Comparison of ENCODE assay signal across 12 cellular contexts in the genomic region with DNA sequence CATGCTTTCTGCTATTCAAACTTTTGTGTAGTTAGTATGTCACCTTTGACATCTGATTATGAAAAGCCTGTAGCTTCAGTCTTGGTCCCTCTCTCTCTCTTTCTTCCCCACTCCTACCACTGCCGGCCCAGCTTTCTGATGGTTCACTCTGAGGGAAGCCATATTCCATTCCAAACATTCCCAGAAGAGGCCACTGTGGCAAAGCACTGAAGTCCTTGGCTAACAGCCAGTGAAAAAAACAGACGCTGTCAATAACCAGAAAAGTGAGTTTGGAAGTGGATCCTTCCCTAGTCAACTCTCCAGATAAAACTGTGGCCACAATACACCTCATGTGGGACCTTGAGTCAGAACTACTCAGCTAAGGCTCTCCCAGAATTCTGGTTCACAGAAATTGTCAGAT.
DNase-seq lines count a peak whose midpoint lies in the region; ATAC-seq and TF ChIP-seq lines count a peak whose summit lies in the region.
"Had no signal": no experiment of that assay in that cellular context is flagged by ENCODE, and none has a peak within 500 bp of the region (broad histone marks: within the 10 kb centered on the region; RNA-seq: fewer than 3 reads in every experiment).

No MANE protein-coding gene starts in this region.

- TF ChIP-seq CTCF in Calu3 (IDR thresholded peaks at IDR 0.05; ENCODE audit: unreplicated experiment) (no peak), body of pancreas (IDR thresholded peaks at IDR 0.05) (peak in 5 of 7 experiments; percentile 11 to 57 (median 45)), lower lobe of right lung (IDR thresholded peaks at IDR 0.05) (peak; percentile 37), uterus (IDR thresholded peaks at IDR 0.05) (no peak), thyroid gland (IDR thresholded peaks at IDR 0.05) (no peak)

- no peaks in the 10 kb centered on the region for H3K27me3 Mint-ChIP-seq in Calu3 (ENCODE audit: unreplicated experiment)
- H3K27me3 Mint-ChIP-seq: memory B cell had no signal

- CTCF ChIA-PET in Calu3 (lab: Charles Lee): interaction anchor here (0.6 to 0.9 kb wide), 3 partner anchors 12 to 390 kb away, joined by 3 to 5 read pairs (median 4); no protein-coding TSS in a partner anchor

- WGBS in body of pancreas, 2 donors: 9% methylated on average over 2 of the region's 2 CpGs
- WGBS in thyroid gland, 2 donors: 3 to 5% methylated on average over 2 of the region's 2 CpGs

- H3K4me1 ChIP-seq in body of pancreas (peaks cover 4% of the 10 kb centered on the region), lower lobe of right lung (no peaks in the 10 kb centered on the region), uterus (no peaks in the 10 kb centered on the region), thyroid gland (no peaks in the 10 kb centered on the region)

- peak; percentile 80 for ATAC-seq in body of pancreas
- peak; percentile 59 to 65 for ATAC-seq in lower lobe of right lung
- no peak for ATAC-seq in HG03097 (IDR thresholded peaks at IDR 0.05; ENCODE audit: low FRiP score, unreplicated experiment)

- H3K4me3 Mint-ChIP-seq in Calu3 (ENCODE audit: low read depth, unreplicated experiment): peak overlapping the region; percentile 46
- H3K4me3 Mint-ChIP-seq: memory B cell had no signal

- H3K27ac Mint-ChIP-seq in Calu3 (ENCODE audit: unreplicated experiment): peak overlapping the region; percentile 80
- H3K27ac Mint-ChIP-seq: memory B cell had no signal

- no peak overlapping the region for H3K27ac ChIP-seq in body of pancreas
- no peak overlapping the region for H3K27ac ChIP-seq in lower lobe of right lung
- H3K27ac ChIP-seq in uterus: no peak overlapping the region
- no peak overlapping the region for H3K27ac ChIP-seq in thyroid gland
- H3K27ac ChIP-seq: cardiac muscle cell had no signal

- H3K4me1 Mint-ChIP-seq in Calu3 (ENCODE audit: low read depth, unreplicated experiment): peaks cover 9% of the 10 kb centered on the region
- H3K4me1 Mint-ChIP-seq: memory B cell had no signal

- H3K4me3 ChIP-seq in body of pancreas: no peak overlapping the region
- H3K4me3 ChIP-seq in lower lobe of right lung: no peak overlapping the region
- H3K4me3 ChIP-seq in uterus: no peak overlapping the region
- H3K4me3 ChIP-seq in thyroid gland (replicated peaks in 1 of 3): no peak overlapping the region
- H3K4me3 ChIP-seq: cardiac muscle cell, MG63 had no signal

- TF ChIP-seq POLR2A in body of pancreas (IDR thresholded peaks at IDR 0.05): no peak
- no peak for TF ChIP-seq POLR2A in uterus (IDR thresholded peaks at IDR 0.05)
- no peak for TF ChIP-seq POLR2A in thyroid gland (IDR thresholded peaks at IDR 0.05)

- intact Hi-C loops in Calu3 (cut with micrococcal nuclease; ENCODE audit: unreplicated experiment) (loop anchor here (2.0 to 10.0 kb wide), 3 partner anchors 106 to 1608 kb away; no protein-coding TSS in a partner anchor), body of pancreas (cut with DNase I) (no loop called here), lower lobe of right lung (cut with DNase I) (no loop called here), uterus (cut with DNase I; ENCODE audit: low total_unique reads) (no loop called here), thyroid gland (cut with DNase I) (no loop called here)

- peak; percentile 73 for DNase-seq in Calu3
- peak; percentile 34 for DNase-seq in NCI-H1092 treated with DMSO at 0.1 percent for 48 hours (lab: John Stamatoyannopoulos, UW)
- DNase-seq in body of pancreas: peak; percentile 25 to 41 (median 32)
- DNase-seq in lower lobe of right lung: no peak
- DNase-seq in uterus: no peak
- no peak for DNase-seq in thyroid gland
- DNase-seq in activated CD8-positive, alpha-beta memory T cell treated with anti-CD3 and anti-CD28 coated beads, Interleukin-2, amount 50 U/mL, for 4 hours: no peak
- DNase-seq: activated CD4-positive, alpha-beta T cell treated with anti-CD3 and anti-CD28 coated beads for 4 hours; MG63 had no signal

- H3K36me3 Mint-ChIP-seq in Calu3 (ENCODE audit: insufficient read depth, unreplicated experiment): peaks cover 6% of the 10 kb centered on the region
- H3K36me3 Mint-ChIP-seq: memory B cell had no signal

- H3K9me3 Mint-ChIP-seq in Calu3 (ENCODE audit: low read depth, unreplicated experiment): no peaks in the 10 kb centered on the region

- H3K36me3 ChIP-seq in body of pancreas (replicated peaks in 1 of 2; ENCODE audit: insufficient read depth in 1 of 2, low read depth in 2 of 2) (no peaks in the 10 kb centered on the region), lower lobe of right lung (no peaks in the 10 kb centered on the region), uterus (no peaks in the 10 kb centered on the region), thyroid gland (no peaks in the 10 kb centered on the region)
- H3K36me3 ChIP-seq: cardiac muscle cell, MG63 had no signal

- no peaks in the 10 kb centered on the region for H3K27me3 ChIP-seq in body of pancreas
- no peaks in the 10 kb centered on the region for H3K27me3 ChIP-seq in lower lobe of right lung (ENCODE audit: low read depth)
- no peaks in the 10 kb centered on the region for H3K27me3 ChIP-seq in uterus
- H3K27me3 ChIP-seq in thyroid gland: no peaks in the 10 kb centered on the region
- H3K27me3 ChIP-seq: cardiac muscle cell, MG63 had no signal

- BruUV-seq in Calu3 (replicated peaks; lab: Mats Ljungman, UMichigan): no TSS peak

- H3K9me3 ChIP-seq in body of pancreas (no peaks in the 10 kb centered on the region), lower lobe of right lung (no peaks in the 10 kb centered on the region), uterus (no peaks in the 10 kb centered on the region), thyroid gland (no peaks in the 10 kb centered on the region)
- H3K9me3 ChIP-seq: MG63 had no signal

Comparison
In these comparisons a context has a peak if more than half of its experiments do, and no peak if none do; other contexts are left out.
1. DNase-seq: peak in Calu3 (single experiment), NCI-H1092 treated with DMSO at 0.1 percent for 48 hours (single experiment) and body of pancreas (4 of 4); none in lower lobe of right lung (single experiment), uterus (0 of 2), thyroid gland (0 of 2) and activated CD8-positive, alpha-beta memory T cell treated with anti-CD3 and anti-CD28 coated beads, Interleukin-2, amount 50 U/mL, for 4 hours (single experiment).
2. CTCF ChIP-seq: peak in body of pancreas (5 of 7) and lower lobe of right lung (single experiment); none in Calu3 (single experiment), uterus (0 of 4) and thyroid gland (0 of 6).